Comparison of ENCODE assay signal across 15 cellular contexts in genomic region chr7:133819695-133820094, GRCh38.
DNase-seq lines count a peak whose midpoint lies in the region; ATAC-seq and TF ChIP-seq lines count a peak whose summit lies in the region.
"Had no signal": no experiment of that assay in that cellular context is flagged by ENCODE, and none has a peak within 500 bp of the region (broad histone marks: within the 10 kb centered on the region; RNA-seq: fewer than 3 reads in every experiment).

No MANE protein-coding gene starts in this region.

- DNase-seq in NCI-H345 (lab: John Stamatoyannopoulos, UW) (peak; percentile 81), NCI-H345 treated with DMSO at 0.1 percent for 48 hours (lab: John Stamatoyannopoulos, UW; ENCODE audit: unreplicated experiment) (no peak), DMS79 treated with DMSO at 0.1 percent for 48 hours (lab: John Stamatoyannopoulos, UW) (peak; percentile 99), NCI-H187 treated with DMSO at 0.1 percent for 48 hours (lab: John Stamatoyannopoulos, UW) (peak; percentile 85), PC-3 (no peak), T-helper 17 cell (no peak), COLO829 (ENCODE audit: low spot score) (no peak)
- no peak for DNase-seq in CD4-positive, alpha-beta T cell
- DNase-seq: C1 segment of cervical spinal cord; CD8-positive, alpha-beta T cell; DMS 273 treated with DMSO at 0.1 percent for 48 hours; DND-41; GM23248; H7; HCEC 1CT had no signal

- H3K9ac ChIP-seq in PC-3 (ENCODE audit: low read length) = no peak overlapping the region
- H3K9ac ChIP-seq: GM23248 had no signal

- H4K20me1 ChIP-seq in PC-3 (ENCODE audit: low read length) = no peaks in the 10 kb centered on the region

- no peaks in the 10 kb centered on the region for H3K9me3 ChIP-seq in PC-3 (ENCODE audit: low read length)
- no peaks in the 10 kb centered on the region for H3K9me3 ChIP-seq in T-helper 17 cell (ENCODE audit: control insufficient read depth, low read length, poor library complexity, severe bottlenecking)
- H3K9me3 ChIP-seq in CD4-positive, alpha-beta T cell (ENCODE audit: control insufficient read depth, low read length) = no peaks in the 10 kb centered on the region

- peaks cover 11% of the 10 kb centered on the region for H3K36me3 Mint-ChIP-seq in T-helper 17 cell (ENCODE audit: low read depth)
- peaks cover 75% of the 10 kb centered on the region for H3K36me3 Mint-ChIP-seq in CD4-positive, alpha-beta T cell (ENCODE audit: low read depth)

- TF ChIP-seq CTCF in PC-3 (conservative IDR thresholded peaks at IDR 0.05; ENCODE audit: low read depth, low read length) = no peak
- no peak for TF ChIP-seq CTCF in CD4-positive, alpha-beta T cell (IDR thresholded peaks at IDR 0.05)

- no peak overlapping the region for H2AFZ ChIP-seq in PC-3 (ENCODE audit: low read length)
- H2AFZ ChIP-seq: GM23248 had no signal

- ATAC-seq in PC-3 = no peak
- ATAC-seq in T-helper 17 cell = no peak
- ATAC-seq in CD4-positive, alpha-beta T cell (ENCODE audit: poor library complexity) = no peak
- ATAC-seq: CD8-positive, alpha-beta T cell had no signal

- no peak overlapping the region for H3K4me2 ChIP-seq in PC-3 (ENCODE audit: low read length)

- no peak overlapping the region for H3K4me3 ChIP-seq in PC-3 (ENCODE audit: low read length)
- H3K4me3 ChIP-seq: GM23248 had no signal

- POLR2A ChIA-PET in PC-3 (lab: Charles Lee; ENCODE audit: unreplicated experiment) = no interaction called here
- POLR2A ChIA-PET in CD4-positive, alpha-beta T cell (lab: Charles Lee) = interaction anchor here (0.7 kb wide), 1 partner anchor 12 kb away, joined by 4 read pairs; no protein-coding TSS in a partner anchor

- no peaks in the 10 kb centered on the region for H3K36me3 ChIP-seq in PC-3 (ENCODE audit: low read depth, low read length)

- H3K4me1 Mint-ChIP-seq in T-helper 17 cell = no peaks in the 10 kb centered on the region
- peaks cover 11% of the 10 kb centered on the region for H3K4me1 Mint-ChIP-seq in CD4-positive, alpha-beta T cell (ENCODE audit: low read depth)

- no peak overlapping the region for H3K4me3 Mint-ChIP-seq in T-helper 17 cell
- H3K4me3 Mint-ChIP-seq in CD4-positive, alpha-beta T cell = no peak overlapping the region
- H3K4me3 Mint-ChIP-seq: CD8-positive, alpha-beta T cell had no signal

- no peaks in the 10 kb centered on the region for H3K9me3 Mint-ChIP-seq in CD4-positive, alpha-beta T cell
- H3K9me3 Mint-ChIP-seq: CD8-positive, alpha-beta T cell had no signal

- no peaks in the 10 kb centered on the region for H3K4me1 ChIP-seq in PC-3 (ENCODE audit: insufficient read depth, low read length)

- no peaks in the 10 kb centered on the region for H3F3A ChIP-seq in PC-3 (ENCODE audit: low read length, unreplicated experiment)

- H3K27me3 Mint-ChIP-seq in T-helper 17 cell = no peaks in the 10 kb centered on the region
- no peaks in the 10 kb centered on the region for H3K27me3 Mint-ChIP-seq in CD4-positive, alpha-beta T cell

- no peak overlapping the region for H3K27ac ChIP-seq in PC-3 (ENCODE audit: low read length)
- no peak overlapping the region for H3K27ac ChIP-seq in CD4-positive, alpha-beta T cell (ENCODE audit: low read depth, low read length)
- H3K27ac ChIP-seq: GM23248 had no signal

- intact Hi-C loops in PC-3 (cut with micrococcal nuclease) = no loop called here
- intact Hi-C loops in CD4-positive, alpha-beta T cell (cut with DNase I, micrococcal nuclease) = no loop called here

- no peaks in the 10 kb centered on the region for H3K9me2 ChIP-seq in PC-3 (replicated peaks; ENCODE audit: low read length)

- CTCF ChIA-PET in PC-3 (lab: Charles Lee) = no interaction called here
- CTCF ChIA-PET in CD4-positive, alpha-beta T cell (lab: Charles Lee) = no interaction called here

- TSS peak; percentile 21 for BruUV-seq in PC-3 (replicated peaks; lab: Mats Ljungman, UMichigan)

- H3K27ac Mint-ChIP-seq in T-helper 17 cell = no peak overlapping the region
- H3K27ac Mint-ChIP-seq in CD4-positive, alpha-beta T cell = no peak overlapping the region
- H3K27ac Mint-ChIP-seq: CD8-positive, alpha-beta T cell had no signal

- H3K27me3 ChIP-seq in PC-3 (ENCODE audit: low read length) = no peaks in the 10 kb centered on the region
- H3K27me3 ChIP-seq in CD4-positive, alpha-beta T cell (ENCODE audit: control insufficient read depth, insufficient read depth, low read length) = no peaks in the 10 kb centered on the region

- H3K79me2 ChIP-seq in PC-3 (ENCODE audit: low read length) = no peaks in the 10 kb centered on the region

Comparison
In these comparisons a context has a peak if more than half of its experiments do, and no peak if none do; other contexts are left out.
1. DNase-seq: peak in NCI-H345 (single experiment), DMS79 treated with DMSO at 0.1 percent for 48 hours (single experiment) and NCI-H187 treated with DMSO at 0.1 percent for 48 hours (single experiment); none in NCI-H345 treated with DMSO at 0.1 percent for 48 hours (single experiment), PC-3 (single experiment), T-helper 17 cell (0 of 3), COLO829 (single experiment) and CD4-positive, alpha-beta T cell (0 of 10).